Comparison of ENCODE assay signal across 2 cellular contexts in genomic region chr13:107808388-107808787, GRCh38.
TF ChIP-seq lines count a peak whose summit lies in the region.

No MANE protein-coding gene starts in this region.

TF ChIP-seq in IMR-90, 13 proteins besides CTCF, POLR2A, EP300 and RAD21 (continued from another document):
- TF ChIP-seq, protein P1, sequence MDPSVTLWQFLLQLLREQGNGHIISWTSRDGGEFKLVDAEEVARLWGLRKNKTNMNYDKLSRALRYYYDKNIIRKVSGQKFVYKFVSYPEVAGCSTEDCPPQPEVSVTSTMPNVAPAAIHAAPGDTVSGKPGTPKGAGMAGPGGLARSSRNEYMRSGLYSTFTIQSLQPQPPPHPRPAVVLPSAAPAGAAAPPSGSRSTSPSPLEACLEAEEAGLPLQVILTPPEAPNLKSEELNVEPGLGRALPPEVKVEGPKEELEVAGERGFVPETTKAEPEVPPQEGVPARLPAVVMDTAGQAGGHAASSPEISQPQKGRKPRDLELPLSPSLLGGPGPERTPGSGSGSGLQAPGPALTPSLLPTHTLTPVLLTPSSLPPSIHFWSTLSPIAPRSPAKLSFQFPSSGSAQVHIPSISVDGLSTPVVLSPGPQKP (IDR thresholded peaks at IDR 0.05; ENCODE audit: borderline replicate concordance, low read depth, low read length), result no peak

TF ChIP-seq in HepG2, 621 proteins besides CTCF, POLR2A, EP300 and RAD21 (continued from another document):
- TF ChIP-seq HMG20A (CRISPR knock-in tag; IDR thresholded peaks at IDR 0.05; ENCODE audit: borderline replicate concordance) (no peak), NR1H2 (CRISPR knock-in tag; IDR thresholded peaks at IDR 0.05; ENCODE audit: borderline replicate concordance, low read depth) (no peak), ZNF253 (CRISPR knock-in tag; IDR thresholded peaks at IDR 0.05; ENCODE audit: borderline replicate concordance) (no peak)
